Comparison of ENCODE assay signal across 8 cellular contexts in genomic region chr5:65103674-65104035, GRCh38.
DNase-seq lines count a peak whose midpoint lies in the region; ATAC-seq and TF ChIP-seq lines count a peak whose summit lies in the region.

No MANE protein-coding gene starts in this region.

- peaks cover 16% of the 10 kb centered on the region for H3K27me3 Mint-ChIP-seq in activated CD8-positive, alpha-beta memory T cell treated with anti-CD3 and anti-CD28 coated beads, Interleukin-2, amount 10 ng/mL, durations not matched to agents 7 days and 5 days
- no peaks in the 10 kb centered on the region for H3K27me3 Mint-ChIP-seq in activated T-helper 17 cell treated with anti-CD3 and anti-CD28 coated beads, Interleukin-2, amount 50 U/mL, for 72 hours

- no peaks in the 10 kb centered on the region for H3K27me3 ChIP-seq in thoracic aorta (replicated peaks; ENCODE audit: insufficient read depth)

- no peak for ATAC-seq in activated CD8-positive, alpha-beta memory T cell treated with anti-CD3 and anti-CD28 coated beads, Interleukin-2, amount 10 ng/mL, durations not matched to agents 7 days and 5 days
- no peak for ATAC-seq in activated T-helper 17 cell treated with anti-CD3 and anti-CD28 coated beads, Interleukin-2, amount 50 U/mL, for 72 hours (replicated peaks)
- ATAC-seq in left lobe of liver (peak; percentile 22), thoracic aorta (ENCODE audit: insufficient number of reproducible peaks, low FRiP score, low read depth) (no peak), GM18907 (IDR thresholded peaks at IDR 0.05; ENCODE audit: unreplicated experiment) (no peak), GM18873 (IDR thresholded peaks at IDR 0.05; ENCODE audit: low FRiP score, unreplicated experiment) (no peak)

- no peaks in the 10 kb centered on the region for H3K36me3 Mint-ChIP-seq in activated CD8-positive, alpha-beta memory T cell treated with anti-CD3 and anti-CD28 coated beads, Interleukin-2, amount 10 ng/mL, durations not matched to agents 7 days and 5 days
- H3K36me3 Mint-ChIP-seq in activated T-helper 17 cell treated with anti-CD3 and anti-CD28 coated beads, Interleukin-2, amount 50 U/mL, for 72 hours (ENCODE audit: low read depth), result no peaks in the 10 kb centered on the region

- H3K27ac ChIP-seq in thoracic aorta, result peak overlapping the region in 1 of 2 donors; percentile 63

- no peaks in the 10 kb centered on the region for H3K36me3 ChIP-seq in thoracic aorta

- no peak for DNase-seq in activated CD8-positive, alpha-beta memory T cell treated with anti-CD3 and anti-CD28 coated beads, Interleukin-2, amount 10 ng/mL, durations not matched to agents 7 days and 5 days
- no peak for DNase-seq in activated CD8-positive, alpha-beta memory T cell treated with anti-CD3 and anti-CD28 coated beads, Interleukin-2, amount 50 U/mL, for 48 hours
- DNase-seq in left lobe of liver (ENCODE audit: low spot score) (peak; percentile 48), thoracic aorta (ENCODE audit: low spot score) (no peak), KBM-7 (no peak)

- no peak for TF ChIP-seq CTCF in thoracic aorta (IDR thresholded peaks at IDR 0.05)

- H3K4me1 ChIP-seq in thoracic aorta (ENCODE audit: control insufficient read depth in 1 of 2, low read depth in 2 of 2), result peaks cover 0 to 24% of the 10 kb centered on the region in 2 donors

- peaks cover 34% of the 10 kb centered on the region for H3K4me1 Mint-ChIP-seq in activated CD8-positive, alpha-beta memory T cell treated with anti-CD3 and anti-CD28 coated beads, Interleukin-2, amount 10 ng/mL, durations not matched to agents 7 days and 5 days
- peaks cover 28% of the 10 kb centered on the region for H3K4me1 Mint-ChIP-seq in activated T-helper 17 cell treated with anti-CD3 and anti-CD28 coated beads, Interleukin-2, amount 50 U/mL, for 72 hours

- in situ Hi-C loops in KBM-7 (cut with MboI; ENCODE audit: low pct_unique_long_range_greater_than_20kb, low sequenced_read_pairs), result no loop called here

- CTCF ChIA-PET in activated CD8-positive, alpha-beta memory T cell treated with anti-CD3 and anti-CD28 coated beads, Interleukin-2, amount 10 ng/mL, durations not matched to agents 7 days and 5 days (lab: Charles Lee), result interaction anchor here (1.0 to 4.5 kb wide), 10 partner anchors 10 to 379 kb away, joined by 3 to 34 read pairs (median 4); partner anchors contain the start of gene ADAMTS6

- peak overlapping the region; percentile 79 for H3K4me3 ChIP-seq in thoracic aorta

- no peaks in the 10 kb centered on the region for H3K9me3 ChIP-seq in thoracic aorta

- H3K27ac Mint-ChIP-seq in activated CD8-positive, alpha-beta memory T cell treated with anti-CD3 and anti-CD28 coated beads, Interleukin-2, amount 10 ng/mL, durations not matched to agents 7 days and 5 days, result peak overlapping the region; percentile 21
- H3K27ac Mint-ChIP-seq in activated T-helper 17 cell treated with anti-CD3 and anti-CD28 coated beads, Interleukin-2, amount 50 U/mL, for 72 hours, result peak overlapping the region; percentile 33

- H3K4me3 Mint-ChIP-seq in activated CD8-positive, alpha-beta memory T cell treated with anti-CD3 and anti-CD28 coated beads, Interleukin-2, amount 10 ng/mL, durations not matched to agents 7 days and 5 days, result peak overlapping the region; percentile 66
- H3K4me3 Mint-ChIP-seq in activated T-helper 17 cell treated with anti-CD3 and anti-CD28 coated beads, Interleukin-2, amount 50 U/mL, for 72 hours, result peak overlapping the region; percentile 72

- no peaks in the 10 kb centered on the region for H3K9me3 Mint-ChIP-seq in activated CD8-positive, alpha-beta memory T cell treated with anti-CD3 and anti-CD28 coated beads, Interleukin-2, amount 10 ng/mL, durations not matched to agents 7 days and 5 days (ENCODE audit: low read depth)
- no peaks in the 10 kb centered on the region for H3K9me3 Mint-ChIP-seq in activated T-helper 17 cell treated with anti-CD3 and anti-CD28 coated beads, Interleukin-2, amount 50 U/mL, for 72 hours
